14 cellular contexts compared by ENCODE assay signal in the genomic region with DNA sequence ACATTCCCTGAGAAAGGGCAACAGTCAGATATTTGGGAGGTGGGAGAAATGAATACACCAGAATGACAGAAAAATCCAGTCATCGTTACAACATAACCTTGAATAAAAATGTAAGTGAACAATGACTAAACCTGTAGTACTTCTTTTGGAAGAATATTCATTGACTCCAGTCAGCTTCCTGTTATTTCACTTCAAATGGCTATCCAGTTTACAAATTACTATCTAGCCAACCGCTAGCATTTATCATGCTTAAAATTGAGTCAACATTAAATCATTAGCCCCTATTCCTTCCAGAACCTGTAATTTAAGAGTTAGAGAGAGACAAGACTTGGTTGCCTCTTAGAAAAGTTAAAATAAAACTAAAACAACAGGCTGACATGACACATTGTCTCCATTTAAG. TPM values are rescaled to one million over a fixed set of nuclear protein-coding genes. Genes with fewer than 3 reads are reported as not detected.
DNase-seq lines count a peak whose midpoint lies in the region; ATAC-seq and TF ChIP-seq lines count a peak whose summit lies in the region.
"Had no signal": no experiment of that assay in that cellular context is flagged by ENCODE, and none has a peak within 500 bp of the region (broad histone marks: within the 10 kb centered on the region; RNA-seq: fewer than 3 reads in every experiment).

No MANE protein-coding gene starts in this region.

- peak overlapping the region; percentile 69 for H3K4me2 ChIP-seq in HCT116 (ENCODE audit: low read length)
- no peak overlapping the region for H3K4me2 ChIP-seq in MM.1S (ENCODE audit: low read depth, low read length)

- TF ChIP-seq RAD21 in HCT116 (IDR thresholded peaks at IDR 0.05; ENCODE audit: low read depth), result no peak

- in situ Hi-C loops in brain microvascular endothelial cell (cut with HindIII; ENCODE audit: low pct_ligation_motif_present, low sequenced_read_pairs), result no loop called here

- POLR2A ChIA-PET in HCT116 (lab: Charles Lee), result interaction anchor here (1.0 kb wide), 1 partner anchor 186 kb away, joined by 3 read pairs; no protein-coding TSS in a partner anchor

- peaks cover 6% of the 10 kb centered on the region; the same call in 1 of the 2 replicates for H3K36me3 ChIP-seq in ACC112 (ENCODE audit: insufficient read depth, low read length)
- no peaks in the 10 kb centered on the region for H3K36me3 ChIP-seq in HCT116 (ENCODE audit: control insufficient read depth in 1 of 2, insufficient read depth in 2 of 2, low read length in 2 of 2)
- peaks cover 2% of the 10 kb centered on the region for H3K36me3 ChIP-seq in brain microvascular endothelial cell (replicated peaks)
- H3K36me3 ChIP-seq in MM.1S (replicated peaks; ENCODE audit: insufficient read depth, low read length), result no peaks in the 10 kb centered on the region

- H3K4me1 ChIP-seq in ACC112 (ENCODE audit: control insufficient read depth, insufficient read depth, low read length, unreplicated experiment) (peaks cover 52% of the 10 kb centered on the region), HCT116 (ENCODE audit: control insufficient read depth in 1 of 2, insufficient read depth in 2 of 2, low read length in 2 of 2) (peaks cover 28 to 36% of the 10 kb centered on the region in 2 experiments), MM.1S (ENCODE audit: low read length) (peaks cover 11% of the 10 kb centered on the region; the same call in 1 of the 2 replicates)

- H3K79me2 ChIP-seq in ACC112 (ENCODE audit: control insufficient read depth, insufficient read depth, low read length, unreplicated experiment) (peaks cover 70% of the 10 kb centered on the region), HCT116 (ENCODE audit: insufficient read depth, low read length) (peaks cover 10% of the 10 kb centered on the region), MM.1S (ENCODE audit: low read length) (no peaks in the 10 kb centered on the region)

- TF ChIP-seq CTCF in HCT116 (IDR thresholded peaks at IDR 0.05 in 2 of 3, conservative IDR thresholded peaks at IDR 0.05 in 1 of 3; ENCODE audit: borderline replicate concordance in 1 of 3, insufficient read depth in 1 of 3, low read depth in 2 of 3, low read length in 2 of 3) (no peak), brain microvascular endothelial cell (IDR thresholded peaks at IDR 0.05; ENCODE audit: low read depth, low read length, missing control alignments) (no peak), foreskin fibroblast (IDR thresholded peaks at IDR 0.05; ENCODE audit: low read depth, low read length) (no peak), MM.1S (IDR thresholded peaks at IDR 0.05; ENCODE audit: low read length) (no peak)

- no peak for ATAC-seq in HCT116
- ATAC-seq in HG03432 (IDR thresholded peaks at IDR 0.05; ENCODE audit: unreplicated experiment), result no peak
- ATAC-seq in GM18867 (IDR thresholded peaks at IDR 0.05; ENCODE audit: unreplicated experiment), result no peak
- ATAC-seq: activated naive CD8-positive, alpha-beta T cell treated with anti-CD3 and anti-CD28 coated beads, Interleukin-2, amount 50 U/mL, for 24 hours had no signal

- no peaks in the 10 kb centered on the region for H3K9me3 ChIP-seq in HCT116 (ENCODE audit: control insufficient read depth in 1 of 2, insufficient read depth in 1 of 2, low read depth in 1 of 2, low read length in 2 of 2)
- no peaks in the 10 kb centered on the region for H3K9me3 ChIP-seq in MM.1S (replicated peaks; ENCODE audit: insufficient read depth, low read length)

- H3K9me2 ChIP-seq in HCT116 (ENCODE audit: insufficient read depth), result no peaks in the 10 kb centered on the region
- H3K9me2 ChIP-seq in MM.1S (replicated peaks; ENCODE audit: insufficient read depth, low read length), result no peaks in the 10 kb centered on the region

- CTCF ChIA-PET in HCT116 (lab: Charles Lee), result interaction anchor here (1.7 to 2.0 kb wide), 2 partner anchors 9 to 34 kb away, joined by 4 to 5 read pairs; partner anchors contain the start of gene WLS

- H3K4me3 ChIP-seq in ACC112 (ENCODE audit: low read depth, low read length), result no peak overlapping the region; the same call in 1 of the 2 replicates
- H3K4me3 ChIP-seq in HCT116 (replicated peaks in 1 of 2; ENCODE audit: low read depth in 1 of 2, low read length in 2 of 2), result no peak overlapping the region
- H3K4me3 ChIP-seq in brain microvascular endothelial cell (ENCODE audit: low read depth, low read length), result no peak overlapping the region
- no peak overlapping the region for H3K4me3 ChIP-seq in foreskin fibroblast (ENCODE audit: low read depth in 1 of 2, low read length in 2 of 2)
- H3K4me3 ChIP-seq in MM.1S (ENCODE audit: low read length), result no peak overlapping the region

- H3K27me3 ChIP-seq in ACC112 (ENCODE audit: insufficient read depth, low read length) (no peaks in the 10 kb centered on the region), HCT116 (ENCODE audit: insufficient read depth, low read length) (no peaks in the 10 kb centered on the region), brain microvascular endothelial cell (replicated peaks) (no peaks in the 10 kb centered on the region), MM.1S (replicated peaks; ENCODE audit: insufficient read depth, low read length) (no peaks in the 10 kb centered on the region)

- no peaks in the 10 kb centered on the region for H3F3A ChIP-seq in MM.1S (ENCODE audit: insufficient read depth, low read length)

- DNase-seq in HCT116 (ENCODE audit: low read depth, low spot score) (no peak), brain microvascular endothelial cell (no peak), kidney tubule cell (ENCODE audit: low spot score) (peak; percentile 80), foreskin fibroblast (no peak), MM.1S (no peak)
- DNase-seq: activated CD4-positive, alpha-beta T cell treated with anti-CD3 and anti-CD28 coated beads, Interleukin-2, amount 10 ng/mL, durations not matched to agents 7 days and 5 days; activated naive CD8-positive, alpha-beta T cell treated with anti-CD3 and anti-CD28 coated beads, Interleukin-2, amount 50 U/mL, for 24 hours; activated T-cell treated with anti-CD3 and anti-CD28 coated beads, Interleukin-2, amount 50 U/mL, for 1 hour; NCI-H526 treated with DMSO at 0.1 percent for 48 hours; Right ventricle myocardium superior had no signal

- no peak overlapping the region for H3K9ac ChIP-seq in HCT116 (ENCODE audit: low read length)
- no peak overlapping the region for H3K9ac ChIP-seq in MM.1S (ENCODE audit: low read length)

- intact Hi-C loops in HCT116 (cut with micrococcal nuclease), result no loop called here

- RAD21 ChIA-PET in HCT116 (lab: Charles Lee; ENCODE audit: low non-redundant PET in 1 of 2, low total read pairs in 2 of 2, uncharacterized antibody in 2 of 2, unreplicated experiment in 2 of 2), result no interaction called here

- no peaks in the 10 kb centered on the region for H4K20me1 ChIP-seq in HCT116 (ENCODE audit: insufficient read depth)
- H4K20me1 ChIP-seq in MM.1S (ENCODE audit: insufficient read depth, low read length), result no peaks in the 10 kb centered on the region

- peak overlapping the region; percentile 49 for H3K27ac ChIP-seq in ACC112 (ENCODE audit: low read depth, low read length)
- H3K27ac ChIP-seq in HCT116 (ENCODE audit: low read depth, low read length), result no peak overlapping the region
- peak overlapping the region; percentile 50 for H3K27ac ChIP-seq in brain microvascular endothelial cell
- H3K27ac ChIP-seq in MM.1S (ENCODE audit: low read length), result no peak overlapping the region

- no peak overlapping the region for H2AFZ ChIP-seq in ACC112 (ENCODE audit: low read length, unreplicated experiment)
- H2AFZ ChIP-seq in HCT116 (ENCODE audit: low read depth, low read length, poor library complexity, severe bottlenecking), result no peak overlapping the region
- no peak overlapping the region for H2AFZ ChIP-seq in MM.1S (ENCODE audit: low read length)

- BruUV-seq in HCT116 (replicated peaks; lab: Mats Ljungman, UMichigan), result no TSS peak

- TF ChIP-seq POLR2A in HCT116 (IDR thresholded peaks at IDR 0.05; ENCODE audit: borderline replicate concordance, extremely low read depth, insufficient read depth, insufficient read length), result no peak

TF ChIP-seq in HCT116, 20 proteins besides CTCF, POLR2A, EP300 and RAD21 (continues in another document):
- TF ChIP-seq, protein P1, sequence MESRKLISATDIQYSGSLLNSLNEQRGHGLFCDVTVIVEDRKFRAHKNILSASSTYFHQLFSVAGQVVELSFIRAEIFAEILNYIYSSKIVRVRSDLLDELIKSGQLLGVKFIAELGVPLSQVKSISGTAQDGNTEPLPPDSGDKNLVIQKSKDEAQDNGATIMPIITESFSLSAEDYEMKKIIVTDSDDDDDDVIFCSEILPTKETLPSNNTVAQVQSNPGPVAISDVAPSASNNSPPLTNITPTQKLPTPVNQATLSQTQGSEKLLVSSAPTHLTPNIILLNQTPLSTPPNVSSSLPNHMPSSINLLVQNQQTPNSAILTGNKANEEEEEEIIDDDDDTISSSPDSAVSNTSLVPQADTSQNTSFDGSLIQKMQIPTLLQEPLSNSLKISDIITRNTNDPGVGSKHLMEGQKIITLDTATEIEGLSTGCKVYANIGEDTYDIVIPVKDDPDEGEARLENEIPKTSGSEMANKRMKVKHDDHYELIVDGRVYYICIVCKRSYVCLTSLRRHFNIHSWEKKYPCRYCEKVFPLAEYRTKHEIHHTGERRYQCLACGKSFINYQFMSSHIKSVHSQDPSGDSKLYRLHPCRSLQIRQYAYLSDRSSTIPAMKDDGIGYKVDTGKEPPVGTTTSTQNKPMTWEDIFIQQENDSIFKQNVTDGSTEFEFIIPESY (IDR thresholded peaks at IDR 0.05; ENCODE audit: extremely low read depth, insufficient replicate concordance, low read length), result no peak
- TF ChIP-seq EZH2phosphoT487 (IDR thresholded peaks at IDR 0.05; ENCODE audit: borderline replicate concordance), result no peak
- no peak for TF ChIP-seq SP1 (IDR thresholded peaks at IDR 0.05; ENCODE audit: low read depth)

RNA-seq across cellular contexts. Expression of gene WLS, which starts 33.6 kb away (rescaled TPM):
- total RNA-seq in HCT116 (2021; ENCODE audit: unreplicated experiment), result 38.0 TPM
- 33.8 and 41.7 TPM in 2 replicates for polyA plus RNA-seq in HCT116 (2012)
- total RNA-seq: activated CD4-positive, alpha-beta T cell treated with anti-CD3 and anti-CD28 coated beads, Interleukin-2, amount 10 ng/mL, durations not matched to agents 7 days and 5 days had no signal
- polyA plus RNA-seq: IgD-negative memory B cell had no signal

Comparison
In these comparisons a context has a peak if more than half of its experiments do, and no peak if none do; other contexts are left out.
1. H3K27ac ChIP-seq: peak in ACC112 (single experiment) and brain microvascular endothelial cell (single experiment); none in HCT116 (single experiment) and MM.1S (single experiment).